Comparison of ENCODE assay signal across 1 cellular context in the genomic region with DNA sequence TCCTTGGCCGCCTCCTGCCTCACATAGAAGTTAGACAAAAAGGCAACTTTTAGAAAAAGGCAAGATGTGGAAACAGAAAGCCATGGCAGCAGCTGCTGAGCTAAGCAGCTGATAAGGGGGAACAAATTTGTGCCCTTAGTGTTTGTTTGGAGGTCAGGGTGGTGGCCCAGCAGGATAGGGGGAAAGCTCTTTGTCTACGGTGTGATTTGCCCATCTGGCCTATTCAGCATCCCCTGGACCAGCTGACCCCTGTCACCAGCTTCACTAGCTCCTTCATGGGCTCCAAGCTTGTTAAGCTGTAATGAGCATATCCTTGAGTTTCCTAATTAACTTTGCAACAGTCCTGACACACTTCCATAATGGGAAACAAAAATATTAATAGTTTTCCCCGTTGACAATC.
TF ChIP-seq lines count a peak whose summit lies in the region.

No MANE protein-coding gene starts in this region.

TF ChIP-seq in HepG2, 621 proteins besides CTCF, POLR2A, EP300 and RAD21:
- TF ChIP-seq FOXK1 (CRISPR knock-in tag; IDR thresholded peaks at IDR 0.05; ENCODE audit: borderline replicate concordance, low read depth) (no peak), ZNF30 (CRISPR knock-in tag; IDR thresholded peaks at IDR 0.05) (no peak)
